Comparison of ENCODE assay signal across 2 cellular contexts in the genomic region with DNA sequence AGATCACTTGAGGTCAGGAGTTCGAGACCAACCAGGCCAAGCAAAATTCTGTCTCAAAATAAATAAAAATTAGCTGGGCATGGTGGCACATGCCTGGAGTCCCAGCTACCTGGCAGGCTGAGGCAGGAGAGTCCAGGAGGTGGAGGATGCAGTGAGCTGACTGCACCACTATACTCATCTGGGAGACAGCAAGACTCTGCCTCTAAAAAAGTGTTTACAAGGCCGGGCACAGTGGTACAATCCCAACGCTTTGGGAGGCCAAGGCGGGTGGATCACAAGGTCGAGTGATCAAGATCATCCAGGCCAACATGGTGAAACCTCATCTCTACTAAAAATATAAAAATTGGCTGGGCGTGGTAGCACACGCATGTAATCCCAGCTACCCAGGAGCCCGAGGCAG.
TF ChIP-seq lines count a peak whose summit lies in the region.

No MANE protein-coding gene starts in this region.

TF ChIP-seq in HEK293, 187 proteins besides CTCF, POLR2A, EP300 and RAD21:
- TF ChIP-seq, protein P1, sequence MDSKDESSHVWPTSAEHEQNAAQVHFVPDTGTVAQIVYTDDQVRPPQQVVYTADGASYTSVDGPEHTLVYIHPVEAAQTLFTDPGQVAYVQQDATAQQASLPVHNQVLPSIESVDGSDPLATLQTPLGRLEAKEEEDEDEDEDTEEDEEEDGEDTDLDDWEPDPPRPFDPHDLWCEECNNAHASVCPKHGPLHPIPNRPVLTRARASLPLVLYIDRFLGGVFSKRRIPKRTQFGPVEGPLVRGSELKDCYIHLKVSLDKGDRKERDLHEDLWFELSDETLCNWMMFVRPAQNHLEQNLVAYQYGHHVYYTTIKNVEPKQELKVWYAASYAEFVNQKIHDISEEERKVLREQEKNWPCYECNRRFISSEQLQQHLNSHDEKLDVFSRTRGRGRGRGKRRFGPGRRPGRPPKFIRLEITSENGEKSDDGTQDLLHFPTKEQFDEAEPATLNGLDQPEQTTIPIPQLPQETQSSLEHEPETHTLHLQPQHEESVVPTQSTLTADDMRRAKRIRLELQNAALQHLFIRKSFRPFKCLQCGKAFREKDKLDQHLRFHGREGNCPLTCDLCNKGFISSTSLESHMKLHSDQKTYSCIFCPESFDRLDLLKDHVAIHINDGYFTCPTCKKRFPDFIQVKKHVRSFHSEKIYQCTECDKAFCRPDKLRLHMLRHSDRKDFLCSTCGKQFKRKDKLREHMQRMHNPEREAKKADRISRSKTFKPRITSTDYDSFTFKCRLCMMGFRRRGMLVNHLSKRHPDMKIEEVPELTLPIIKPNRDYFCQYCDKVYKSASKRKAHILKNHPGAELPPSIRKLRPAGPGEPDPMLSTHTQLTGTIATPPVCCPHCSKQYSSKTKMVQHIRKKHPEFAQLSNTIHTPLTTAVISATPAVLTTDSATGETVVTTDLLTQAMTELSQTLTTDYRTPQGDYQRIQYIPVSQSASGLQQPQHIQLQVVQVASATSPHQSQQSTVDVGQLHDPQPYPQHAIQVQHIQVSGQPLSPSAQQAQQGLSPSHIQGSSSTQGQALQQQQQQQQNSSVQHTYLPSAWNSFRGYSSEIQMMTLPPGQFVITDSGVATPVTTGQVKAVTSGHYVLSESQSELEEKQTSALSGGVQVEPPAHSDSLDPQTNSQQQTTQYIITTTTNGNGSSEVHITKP (tag by site-specific recombination; IDR thresholded peaks at IDR 0.05) = peak; percentile 89
- TF ChIP-seq, protein P2, sequence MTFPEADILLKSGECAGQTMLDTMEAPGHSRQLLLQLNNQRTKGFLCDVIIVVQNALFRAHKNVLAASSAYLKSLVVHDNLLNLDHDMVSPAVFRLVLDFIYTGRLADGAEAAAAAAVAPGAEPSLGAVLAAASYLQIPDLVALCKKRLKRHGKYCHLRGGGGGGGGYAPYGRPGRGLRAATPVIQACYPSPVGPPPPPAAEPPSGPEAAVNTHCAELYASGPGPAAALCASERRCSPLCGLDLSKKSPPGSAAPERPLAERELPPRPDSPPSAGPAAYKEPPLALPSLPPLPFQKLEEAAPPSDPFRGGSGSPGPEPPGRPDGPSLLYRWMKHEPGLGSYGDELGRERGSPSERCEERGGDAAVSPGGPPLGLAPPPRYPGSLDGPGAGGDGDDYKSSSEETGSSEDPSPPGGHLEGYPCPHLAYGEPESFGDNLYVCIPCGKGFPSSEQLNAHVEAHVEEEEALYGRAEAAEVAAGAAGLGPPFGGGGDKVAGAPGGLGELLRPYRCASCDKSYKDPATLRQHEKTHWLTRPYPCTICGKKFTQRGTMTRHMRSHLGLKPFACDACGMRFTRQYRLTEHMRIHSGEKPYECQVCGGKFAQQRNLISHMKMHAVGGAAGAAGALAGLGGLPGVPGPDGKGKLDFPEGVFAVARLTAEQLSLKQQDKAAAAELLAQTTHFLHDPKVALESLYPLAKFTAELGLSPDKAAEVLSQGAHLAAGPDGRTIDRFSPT (tag by site-specific recombination; IDR thresholded peaks at IDR 0.05) = peak; percentile 49
- TF ChIP-seq ZXDB (tag by site-specific recombination; IDR thresholded peaks at IDR 0.05) (no peak), KLF8 (tag by site-specific recombination; IDR thresholded peaks at IDR 0.05) (peak; percentile 41; the same call in 1 of the 2 replicates), OVOL3 (tag by site-specific recombination; IDR thresholded peaks at IDR 0.05) (no peak)
- TF ChIP-seq, protein P3, sequence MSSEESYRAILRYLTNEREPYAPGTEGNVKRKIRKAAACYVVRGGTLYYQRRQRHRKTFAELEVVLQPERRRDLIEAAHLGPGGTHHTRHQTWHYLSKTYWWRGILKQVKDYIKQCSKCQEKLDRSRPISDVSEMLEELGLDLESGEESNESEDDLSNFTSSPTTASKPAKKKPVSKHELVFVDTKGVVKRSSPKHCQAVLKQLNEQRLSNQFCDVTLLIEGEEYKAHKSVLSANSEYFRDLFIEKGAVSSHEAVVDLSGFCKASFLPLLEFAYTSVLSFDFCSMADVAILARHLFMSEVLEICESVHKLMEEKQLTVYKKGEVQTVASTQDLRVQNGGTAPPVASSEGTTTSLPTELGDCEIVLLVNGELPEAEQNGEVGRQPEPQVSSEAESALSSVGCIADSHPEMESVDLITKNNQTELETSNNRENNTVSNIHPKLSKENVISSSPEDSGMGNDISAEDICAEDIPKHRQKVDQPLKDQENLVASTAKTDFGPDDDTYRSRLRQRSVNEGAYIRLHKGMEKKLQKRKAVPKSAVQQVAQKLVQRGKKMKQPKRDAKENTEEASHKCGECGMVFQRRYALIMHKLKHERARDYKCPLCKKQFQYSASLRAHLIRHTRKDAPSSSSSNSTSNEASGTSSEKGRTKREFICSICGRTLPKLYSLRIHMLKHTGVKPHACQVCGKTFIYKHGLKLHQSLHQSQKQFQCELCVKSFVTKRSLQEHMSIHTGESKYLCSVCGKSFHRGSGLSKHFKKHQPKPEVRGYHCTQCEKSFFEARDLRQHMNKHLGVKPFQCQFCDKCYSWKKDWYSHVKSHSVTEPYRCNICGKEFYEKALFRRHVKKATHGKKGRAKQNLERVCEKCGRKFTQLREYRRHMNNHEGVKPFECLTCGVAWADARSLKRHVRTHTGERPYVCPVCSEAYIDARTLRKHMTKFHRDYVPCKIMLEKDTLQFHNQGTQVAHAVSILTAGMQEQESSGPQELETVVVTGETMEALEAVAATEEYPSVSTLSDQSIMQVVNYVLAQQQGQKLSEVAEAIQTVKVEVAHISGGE (tag by site-specific recombination; conservative IDR thresholded peaks at IDR 0.05; ENCODE audit: low read depth) = no peak

TF ChIP-seq in GM12878, 131 proteins besides CTCF, POLR2A, EP300 and RAD21:
- TF ChIP-seq SMAD5 (IDR thresholded peaks at IDR 0.05; ENCODE audit: low read depth) = 0 out of 2 replicates have a peak, but pooled peaks have one; percentile 20
- TF ChIP-seq RELA (IDR thresholded peaks at IDR 0.05; ENCODE audit: borderline replicate concordance, partially characterized antibody) = no peak
